ENCODE assay signal across 8 cellular contexts in genomic region chr6:109383438-109383940, GRCh38. TPM values are rescaled to one million over a fixed set of nuclear protein-coding genes. Genes with fewer than 3 reads are reported as not detected.
DNase-seq lines count a peak whose midpoint lies in the region; ATAC-seq, FAIRE-seq and TF ChIP-seq lines count a peak whose summit lies in the region.

No MANE protein-coding gene starts in this region.

- TF ChIP-seq CTCF in 22Rv1 (IDR thresholded peaks at IDR 0.05) (peak; percentile 59), HFFc6 (IDR thresholded peaks at IDR 0.05) (peak; percentile 35), body of pancreas (IDR thresholded peaks at IDR 0.05) (peak in 1 of 7 experiments; percentile 46), GM10248 (IDR thresholded peaks at IDR 0.05; ENCODE audit: control extremely low read depth, extremely low read depth, low read depth, missing control alignments) (no peak), D721Med (IDR thresholded peaks at IDR 0.05; ENCODE audit: insufficient read depth, missing control alignments) (no peak)

- H3K4me1 ChIP-seq in body of pancreas (peaks cover 38% of the 10 kb centered on the region), mesodermal cell (ENCODE audit: control insufficient read depth, insufficient read depth, low read length, poor library complexity, severe bottlenecking) (peaks cover 15% of the 10 kb centered on the region)

- peak overlapping the region; percentile 95 for H3K4me3 Mint-ChIP-seq in HFFc6

- H3K27me3 ChIP-seq in body of pancreas = no peaks in the 10 kb centered on the region

- 3 to 6% methylated on average over 5 of the region's 5 CpGs for WGBS in body of pancreas, 2 donors
- 0% methylated on average over 1 of the region's 5 CpGs; no CpG with 5 or more reads in 1 of the 2 experiments for WGBS in mesodermal cell (ENCODE audit: insufficient coverage in 2 of 2), 2 experiments

- H3K27ac Mint-ChIP-seq in HFFc6 = peak overlapping the region; percentile 100

- POLR2A ChIA-PET in GM10248 (lab: Yijun Ruan, JAX) = interaction anchor here (1.0 to 2.4 kb wide), 3 partner anchors 10 to 99 kb away, joined by 3 to 15 read pairs (median 7); partner anchors contain the start of gene ZBTB24

- TF ChIP-seq POLR2A in body of pancreas (IDR thresholded peaks at IDR 0.05) = no peak

- CTCF ChIA-PET in GM10248 (lab: Yijun Ruan, JAX) = interaction anchor here (0.8 to 6.5 kb wide), 37 partner anchors 8 to 842 kb away, joined by 3 to 111 read pairs (median 4); partner anchors contain the start of genes CEP57L1, MICAL1, PPIL6 and SESN1

- DNase-seq in HFFc6 (no peak), body of pancreas (no peak), NCI-H2081 treated with DMSO at 0.1 percent for 48 hours (lab: John Stamatoyannopoulos, UW) (no peak), GM10248 (ENCODE audit: extremely low spot score) (no peak), D721Med (ENCODE audit: insufficient read length, low spot score) (no peak)

- FAIRE-seq in D721Med (lab: Jason Lieb, UNC) = no peak

- no peak for ATAC-seq in body of pancreas
- no peak for ATAC-seq in GM21528 (IDR thresholded peaks at IDR 0.05; ENCODE audit: low FRiP score, unreplicated experiment)

- peaks cover 5% of the 10 kb centered on the region for H3K27me3 Mint-ChIP-seq in HFFc6 (ENCODE audit: insufficient read depth)

- H3K27ac ChIP-seq in 22Rv1 (peak overlapping the region; percentile 99), body of pancreas (peak overlapping the region; percentile 98 to 100 (median 99)), mesodermal cell (ENCODE audit: low read depth, low read length, severe bottlenecking) (peak overlapping the region; percentile 99)

- peaks cover 42% of the 10 kb centered on the region for H3K4me1 Mint-ChIP-seq in HFFc6 (ENCODE audit: low read depth)

- peaks cover 17% of the 10 kb centered on the region for H3K36me3 Mint-ChIP-seq in HFFc6 (ENCODE audit: low read depth)

- no peaks in the 10 kb centered on the region for H3K9me3 Mint-ChIP-seq in HFFc6

- H3K36me3 ChIP-seq in body of pancreas (replicated peaks in 1 of 2; ENCODE audit: insufficient read depth in 1 of 2, low read depth in 2 of 2) = no peaks in the 10 kb centered on the region
- peaks cover 7% of the 10 kb centered on the region for H3K36me3 ChIP-seq in mesodermal cell (ENCODE audit: control insufficient read depth, insufficient read depth, low read length)

- intact Hi-C loops in body of pancreas (cut with DNase I) = no loop called here

- H3K4me3 ChIP-seq in body of pancreas (peak overlapping the region in 1 of 2 donors; percentile 88), mesodermal cell (ENCODE audit: extremely low read depth, insufficient read depth, low read length, poor library complexity, severe bottlenecking) (peak overlapping the region; percentile 94)

- H3K9me3 ChIP-seq in body of pancreas = no peaks in the 10 kb centered on the region
- no peaks in the 10 kb centered on the region for H3K9me3 ChIP-seq in mesodermal cell (ENCODE audit: control insufficient read depth, low read length)

RNA-seq across cellular contexts. Expression of gene CD164, which starts 1.2 kb away (rescaled TPM):
- 100 to 1,000 TPM; 243 to 260 (median 252) TPM for total RNA-seq in HFFc6 (2021; fragmentation: NEBNext Ultra II Directional; extraction: Animal tissue kit (Norgen Biotek cat#: 25700))
- 100 to 1,000 TPM in 1 of 2 donors, 10 to 100 TPM in 1; 97.9 to 183 TPM for total RNA-seq in body of pancreas
- polyA plus RNA-seq in mesodermal cell (2013, experiment 1 of 2) = 206 TPM
- 234 TPM for polyA plus RNA-seq in mesodermal cell (2013, experiment 2 of 2)

RNA-seq across cellular contexts. Expression of gene PPIL6, which starts 56.9 kb away (rescaled TPM):
- under 1 TPM in 5 of 6 experiments, not detected in 1; 0.21 to 0.53 (median 0.43) TPM for total RNA-seq in HFFc6 (2021; fragmentation: NEBNext Ultra II Directional; extraction: Animal tissue kit (Norgen Biotek cat#: 25700))
- total RNA-seq in body of pancreas = 1 to 10 TPM in 1 of 2 donors, not detected in 1; 3.1 TPM
- 2.0 TPM for polyA plus RNA-seq in mesodermal cell (2013, experiment 1 of 2)
- polyA plus RNA-seq in mesodermal cell (2013, experiment 2 of 2) = 2.8 TPM

RNA-seq across cellular contexts. Expression of gene SMPD2, which starts 57.0 kb away (rescaled TPM):
- total RNA-seq in HFFc6 (2021; fragmentation: NEBNext Ultra II Directional; extraction: Animal tissue kit (Norgen Biotek cat#: 25700)) = 1 to 10 TPM; 5.0 to 7.4 (median 5.7) TPM
- 10 to 100 TPM in 1 of 2 donors, 1 to 10 TPM in 1; 8.0 to 13.8 TPM for total RNA-seq in body of pancreas
- 6.5 TPM for polyA plus RNA-seq in mesodermal cell (2013, experiment 1 of 2)
- polyA plus RNA-seq in mesodermal cell (2013, experiment 2 of 2) = 6.3 TPM

Comparison
In these comparisons a context has a peak if more than half of its experiments do, and no peak if none do; other contexts are left out.
1. CTCF ChIP-seq: peak in 22Rv1 (single experiment) and HFFc6 (single experiment); none in GM10248 (single experiment) and D721Med (single experiment).
2. Peak in every context shown above with its lines, with median percentiles within 50 percentile points of each other: H3K27ac ChIP-seq.